Comparison of ENCODE assay signal across 17 cellular contexts in genomic region chr5:73863911-73864310, GRCh38.
A peak's percentile ranks its signal among the peaks of the same experiment; 100 is the strongest.
DNase-seq lines count a peak whose midpoint lies in the region; ATAC-seq, FAIRE-seq and TF ChIP-seq lines count a peak whose summit lies in the region.
"Had no signal": no experiment of that assay in that cellular context is flagged by ENCODE, and none has a peak within 500 bp of the region (broad histone marks: within the 10 kb centered on the region; RNA-seq: fewer than 3 reads in every experiment).

No MANE protein-coding gene starts in this region.

- no peak for TF ChIP-seq CTCF in HEK293 (tag by site-specific recombination; IDR thresholded peaks at IDR 0.05)
- no peak for TF ChIP-seq CTCF in bronchial epithelial cell (IDR thresholded peaks at IDR 0.05; ENCODE audit: insufficient read depth, low read length, severe bottlenecking)

- H3K4me3 ChIP-seq in HEK293 (ENCODE audit: low read depth, low read length), result no peak overlapping the region
- no peak overlapping the region for H3K4me3 ChIP-seq in bronchial epithelial cell (ENCODE audit: low read depth, low read length)
- H3K4me3 ChIP-seq: GM23248 had no signal

- POLR2A ChIA-PET in HEK293 (lab: Yijun Ruan, JAX), result no interaction called here

- H3K27me3 ChIP-seq in bronchial epithelial cell (ENCODE audit: control insufficient read depth, insufficient read depth, low read length), result no peaks in the 10 kb centered on the region

- DNase-seq in A172 (ENCODE audit: low spot score), result peak; percentile 3
- DNase-seq in bronchial epithelial cell (ENCODE audit: low read depth), result no peak
- peak; percentile 13 for DNase-seq in urothelium cell line (ENCODE audit: low spot score)
- DNase-seq in NCI-H345 (lab: John Stamatoyannopoulos, UW), result no peak
- DNase-seq in NCI-H524 treated with DMSO at 0.1 percent for 48 hours (lab: John Stamatoyannopoulos, UW), result no peak
- DNase-seq: 8988T; ACHN; CD4-positive, alpha-beta memory T cell; COR-L47; GF-D8; GM23248; Karpas-422 had no signal

- ATAC-seq in GM18517 (IDR thresholded peaks at IDR 0.05; ENCODE audit: unreplicated experiment), result no peak
- ATAC-seq: HCT116 had no signal

- no peaks in the 10 kb centered on the region for H3K9me3 ChIP-seq in HEK293 (ENCODE audit: control insufficient read depth, insufficient read depth, low read depth, low read length)

- CTCF ChIA-PET in HEK293 (lab: Yijun Ruan, JAX), result no interaction called here

- no peaks in the 10 kb centered on the region for H3K4me1 ChIP-seq in HEK293 (ENCODE audit: control insufficient read depth, insufficient read depth, low read length)

- FAIRE-seq in bronchial epithelial cell (lab: Jason Lieb, UNC) (peak; percentile 82), urothelium cell line (lab: Jason Lieb, UNC) (peak; percentile 85)
- FAIRE-seq: H54 had no signal

- H3K27ac ChIP-seq in HEK293 (ENCODE audit: extremely low read depth, low read depth, low read length), result no peak overlapping the region
- H3K27ac ChIP-seq: C4-2B, GM23248 had no signal

- H3K36me3 ChIP-seq in HEK293 (ENCODE audit: control insufficient read depth in 2 of 2, insufficient read depth in 1 of 2, low read length in 2 of 2) (peaks cover 0 to 4% of the 10 kb centered on the region in 2 experiments; a peak in 1 of 3 replicates), bronchial epithelial cell (ENCODE audit: control insufficient read depth, insufficient read depth, low read length) (peaks cover 11% of the 10 kb centered on the region)

TF ChIP-seq in HEK293, 187 proteins besides CTCF, POLR2A, EP300 and RAD21:
- TF ChIP-seq ZBTB20 (tag by site-specific recombination; IDR thresholded peaks at IDR 0.05) (no peak), EGR2 (tag by site-specific recombination; IDR thresholded peaks at IDR 0.05; ENCODE audit: low read depth) (peak; percentile 72), SCRT2 (tag by site-specific recombination; IDR thresholded peaks at IDR 0.05) (no peak), ZNF510 (tag by site-specific recombination; IDR thresholded peaks at IDR 0.05; ENCODE audit: insufficient replicate concordance) (no peak), ZSCAN4 (tag by site-specific recombination; IDR thresholded peaks at IDR 0.05) (no peak), ZFHX2 (tag by site-specific recombination; conservative IDR thresholded peaks at IDR 0.05) (peak; percentile 65), HOXA7 (CRISPR knock-in tag; IDR thresholded peaks at IDR 0.05; ENCODE audit: borderline replicate concordance) (no peak)
- TF ChIP-seq, protein P1, sequence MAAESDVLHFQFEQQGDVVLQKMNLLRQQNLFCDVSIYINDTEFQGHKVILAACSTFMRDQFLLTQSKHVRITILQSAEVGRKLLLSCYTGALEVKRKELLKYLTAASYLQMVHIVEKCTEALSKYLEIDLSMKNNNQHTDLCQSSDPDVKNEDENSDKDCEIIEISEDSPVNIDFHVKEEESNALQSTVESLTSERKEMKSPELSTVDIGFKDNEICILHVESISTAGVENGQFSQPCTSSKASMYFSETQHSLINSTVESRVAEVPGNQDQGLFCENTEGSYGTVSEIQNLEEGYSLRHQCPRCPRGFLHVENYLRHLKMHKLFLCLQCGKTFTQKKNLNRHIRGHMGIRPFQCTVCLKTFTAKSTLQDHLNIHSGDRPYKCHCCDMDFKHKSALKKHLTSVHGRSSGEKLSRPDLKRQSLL (tag by site-specific recombination; IDR thresholded peaks at IDR 0.05), result no peak

Comparison
In these comparisons a context has a peak if more than half of its experiments do, and no peak if none do; other contexts are left out.
1. DNase-seq: peak in A172 (single experiment) and urothelium cell line (single experiment); none in bronchial epithelial cell (single experiment), NCI-H345 (single experiment) and NCI-H524 treated with DMSO at 0.1 percent for 48 hours (single experiment).